Comparison of ENCODE assay signal across 1 cellular context in the genomic region with DNA sequence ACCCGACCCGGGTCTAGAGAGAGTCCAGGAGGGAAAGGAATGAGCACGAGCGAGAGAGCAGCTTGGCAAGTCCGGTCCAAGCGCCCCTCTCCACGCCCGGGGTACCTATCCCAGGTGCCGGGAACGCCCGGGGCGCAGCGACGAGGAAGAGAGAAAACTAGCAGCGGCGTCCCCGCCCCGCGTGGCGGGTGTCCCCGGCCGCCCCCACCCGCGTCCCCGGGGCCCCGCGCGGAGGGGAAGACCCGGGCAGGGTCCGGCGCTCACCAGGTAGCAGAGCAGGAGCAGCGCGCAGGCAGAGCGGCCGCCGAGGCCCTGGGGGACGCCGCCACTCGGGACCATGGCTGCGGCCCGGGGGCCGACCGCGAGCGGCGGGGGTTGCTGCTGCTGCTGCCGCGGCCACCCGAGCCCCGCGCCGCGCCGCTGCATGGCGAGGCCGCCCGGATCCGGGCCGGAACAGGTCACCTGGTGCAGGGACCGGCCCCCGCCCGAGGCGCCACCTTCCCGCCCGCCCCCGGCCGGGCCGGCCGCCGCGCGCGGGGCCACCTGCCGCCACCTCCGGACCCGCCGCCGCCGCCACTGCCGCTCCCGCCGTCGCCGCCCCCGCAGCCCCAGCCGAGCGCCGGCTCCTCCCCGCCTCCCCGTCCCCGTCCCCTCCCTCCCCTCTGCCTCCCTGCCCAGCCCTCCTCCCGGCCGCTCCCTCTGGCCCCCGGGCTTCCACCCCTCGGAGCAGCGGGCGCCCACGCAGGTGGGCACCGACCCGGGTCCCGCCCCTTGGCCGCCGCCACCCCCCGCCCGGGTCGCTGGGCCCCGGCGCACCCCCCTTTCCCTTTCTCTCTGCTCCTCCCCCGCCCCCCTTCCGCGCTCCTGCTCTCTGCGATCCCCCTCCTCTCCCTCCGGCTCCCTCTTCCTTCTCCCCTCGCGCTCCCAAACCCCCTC.
TF ChIP-seq lines count a peak whose summit lies in the region.

TSS of gene SEL1L3 (minus strand) at position 578 of the 936 bp plus-strand sequence. CDS start at position 426, 152 bp downstream.

TF ChIP-seq in GM12878, 131 proteins besides CTCF, POLR2A, EP300 and RAD21 (continued from another document):
- TF ChIP-seq, protein P1, sequence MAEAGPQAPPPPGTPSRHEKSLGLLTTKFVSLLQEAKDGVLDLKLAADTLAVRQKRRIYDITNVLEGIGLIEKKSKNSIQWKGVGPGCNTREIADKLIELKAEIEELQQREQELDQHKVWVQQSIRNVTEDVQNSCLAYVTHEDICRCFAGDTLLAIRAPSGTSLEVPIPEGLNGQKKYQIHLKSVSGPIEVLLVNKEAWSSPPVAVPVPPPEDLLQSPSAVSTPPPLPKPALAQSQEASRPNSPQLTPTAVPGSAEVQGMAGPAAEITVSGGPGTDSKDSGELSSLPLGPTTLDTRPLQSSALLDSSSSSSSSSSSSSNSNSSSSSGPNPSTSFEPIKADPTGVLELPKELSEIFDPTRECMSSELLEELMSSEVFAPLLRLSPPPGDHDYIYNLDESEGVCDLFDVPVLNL (IDR thresholded peaks at IDR 0.05; ENCODE audit: low read depth, low read length) = no peak
- TF ChIP-seq, protein P2, sequence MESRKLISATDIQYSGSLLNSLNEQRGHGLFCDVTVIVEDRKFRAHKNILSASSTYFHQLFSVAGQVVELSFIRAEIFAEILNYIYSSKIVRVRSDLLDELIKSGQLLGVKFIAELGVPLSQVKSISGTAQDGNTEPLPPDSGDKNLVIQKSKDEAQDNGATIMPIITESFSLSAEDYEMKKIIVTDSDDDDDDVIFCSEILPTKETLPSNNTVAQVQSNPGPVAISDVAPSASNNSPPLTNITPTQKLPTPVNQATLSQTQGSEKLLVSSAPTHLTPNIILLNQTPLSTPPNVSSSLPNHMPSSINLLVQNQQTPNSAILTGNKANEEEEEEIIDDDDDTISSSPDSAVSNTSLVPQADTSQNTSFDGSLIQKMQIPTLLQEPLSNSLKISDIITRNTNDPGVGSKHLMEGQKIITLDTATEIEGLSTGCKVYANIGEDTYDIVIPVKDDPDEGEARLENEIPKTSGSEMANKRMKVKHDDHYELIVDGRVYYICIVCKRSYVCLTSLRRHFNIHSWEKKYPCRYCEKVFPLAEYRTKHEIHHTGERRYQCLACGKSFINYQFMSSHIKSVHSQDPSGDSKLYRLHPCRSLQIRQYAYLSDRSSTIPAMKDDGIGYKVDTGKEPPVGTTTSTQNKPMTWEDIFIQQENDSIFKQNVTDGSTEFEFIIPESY (IDR thresholded peaks at IDR 0.05) = no peak
- TF ChIP-seq EGR1 (IDR thresholded peaks at IDR 0.05; ENCODE audit: borderline replicate concordance in 1 of 2, low read depth in 2 of 2, low read length in 2 of 2) (peak in 1 of 2 experiments; percentile 95; a peak in 2 of 3 replicates), SMARCA5 (IDR thresholded peaks at IDR 0.05) (0 out of 2 replicates have a peak, but pooled peaks have one; percentile 66), E4F1 (IDR thresholded peaks at IDR 0.05; ENCODE audit: borderline replicate concordance, partially characterized antibody) (no peak), RB1 (IDR thresholded peaks at IDR 0.05; ENCODE audit: borderline replicate concordance) (no peak), TCF3 (IDR thresholded peaks at IDR 0.05; ENCODE audit: borderline replicate concordance, insufficient read depth, low read depth, low read length) (0 out of 2 replicates have a peak, but pooled peaks have one; percentile 9), MYC (IDR thresholded peaks at IDR 0.05; ENCODE audit: insufficient read depth, insufficient read length, insufficient replicate concordance, low read length, severe bottlenecking) (no peak), REST (IDR thresholded peaks at IDR 0.05; ENCODE audit: low read depth, low read length) (no peak), SIN3A (IDR thresholded peaks at IDR 0.05; ENCODE audit: low read depth, low read length) (no peak), BACH1 (IDR thresholded peaks at IDR 0.05; ENCODE audit: borderline replicate concordance) (peak; percentile 74), NR2F1 (conservative IDR thresholded peaks at IDR 0.05) (peak; percentile 52; the same call in 1 of the 2 replicates)
- TF ChIP-seq, protein P3, sequence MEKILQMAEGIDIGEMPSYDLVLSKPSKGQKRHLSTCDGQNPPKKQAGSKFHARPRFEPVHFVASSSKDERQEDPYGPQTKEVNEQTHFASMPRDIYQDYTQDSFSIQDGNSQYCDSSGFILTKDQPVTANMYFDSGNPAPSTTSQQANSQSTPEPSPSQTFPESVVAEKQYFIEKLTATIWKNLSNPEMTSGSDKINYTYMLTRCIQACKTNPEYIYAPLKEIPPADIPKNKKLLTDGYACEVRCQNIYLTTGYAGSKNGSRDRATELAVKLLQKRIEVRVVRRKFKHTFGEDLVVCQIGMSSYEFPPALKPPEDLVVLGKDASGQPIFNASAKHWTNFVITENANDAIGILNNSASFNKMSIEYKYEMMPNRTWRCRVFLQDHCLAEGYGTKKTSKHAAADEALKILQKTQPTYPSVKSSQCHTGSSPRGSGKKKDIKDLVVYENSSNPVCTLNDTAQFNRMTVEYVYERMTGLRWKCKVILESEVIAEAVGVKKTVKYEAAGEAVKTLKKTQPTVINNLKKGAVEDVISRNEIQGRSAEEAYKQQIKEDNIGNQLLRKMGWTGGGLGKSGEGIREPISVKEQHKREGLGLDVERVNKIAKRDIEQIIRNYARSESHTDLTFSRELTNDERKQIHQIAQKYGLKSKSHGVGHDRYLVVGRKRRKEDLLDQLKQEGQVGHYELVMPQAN (conservative IDR thresholded peaks at IDR 0.05) = peak; percentile 51; the same call in 1 of the 2 replicates
